Comparison of ENCODE assay signal across 18 cellular contexts in genomic region chr5:131619102-131619501, GRCh38.
"Had no signal": no experiment of that assay in that cellular context is flagged by ENCODE, and none has a peak within 500 bp of the region (broad histone marks: within the 10 kb centered on the region; RNA-seq: fewer than 3 reads in every experiment).

No MANE protein-coding gene starts in this region.

- DNase-seq: activated CD4-positive, alpha-beta memory T cell treated with anti-CD3 and anti-CD28 coated beads, Interleukin-2, amount 10 ng/mL, durations not matched to agents 7 days and 5 days; activated CD4-positive, alpha-beta T cell treated with anti-CD3 and anti-CD28 coated beads for 1 hour; activated CD8-positive, alpha-beta memory T cell treated with anti-CD3 and anti-CD28 coated beads, Interleukin-2, amount 50 U/mL, for 4 hours; aorta; erythroblast; gastrocnemius medialis; heart left ventricle; immature natural killer cell; posterior cingulate gyrus; right cardiac atrium; stimulated activated CD4-positive, alpha-beta T cell treated with anti-CD3 and anti-CD28 coated beads, Interleukin-4, amount 100 ng/mL, for 4 hours; stimulated activated CD8-positive, alpha-beta memory T cell treated with anti-CD3 and anti-CD28 coated beads, Interleukin-4, amount 100 ng/mL, for 48 hours; stimulated activated naive CD4-positive, alpha-beta T cell treated with Interleukin-2 at 50 U/mL for 16 hours; T-helper 1 cell; trophoblast cell had no signal

- H3K9me3 Mint-ChIP-seq: activated T-helper 1 cell treated with anti-CD3 and anti-CD28 coated beads, Interleukin-12 subunit alpha, Interleukin-12 subunit beta, Interleukin-2, Interleukin-4 antibody, amounts not matched to agents 30 ng/mL and 10 ng/mL and 1 ng/mL, durations not matched to agents 14 hours and 24 hours and 36 hours; immature natural killer cell had no signal

- H3K4me3 Mint-ChIP-seq: activated CD4-positive, alpha-beta memory T cell treated with anti-CD3 and anti-CD28 coated beads, Interleukin-2, amount 10 ng/mL, durations not matched to agents 7 days and 5 days; activated T-helper 1 cell treated with anti-CD3 and anti-CD28 coated beads, Interleukin-12 subunit alpha, Interleukin-12 subunit beta, Interleukin-2, Interleukin-4 antibody, amounts not matched to agents 30 ng/mL and 10 ng/mL and 1 ng/mL, durations not matched to agents 14 hours and 24 hours and 36 hours; immature natural killer cell; mesothelial cell of epicardium had no signal

- H3K27ac ChIP-seq: gastrocnemius medialis, heart left ventricle, VCaP had no signal

- ATAC-seq: gastrocnemius medialis, heart left ventricle, right cardiac atrium had no signal

- H3K27ac Mint-ChIP-seq: activated CD4-positive, alpha-beta memory T cell treated with anti-CD3 and anti-CD28 coated beads, Interleukin-2, amount 10 ng/mL, durations not matched to agents 7 days and 5 days; activated T-helper 1 cell treated with anti-CD3 and anti-CD28 coated beads, Interleukin-12 subunit alpha, Interleukin-12 subunit beta, Interleukin-2, Interleukin-4 antibody, amounts not matched to agents 30 ng/mL and 10 ng/mL and 1 ng/mL, durations not matched to agents 14 hours and 24 hours and 36 hours; mesothelial cell of epicardium had no signal

- H3K27me3 Mint-ChIP-seq: activated CD4-positive, alpha-beta memory T cell treated with anti-CD3 and anti-CD28 coated beads, Interleukin-2, amount 10 ng/mL, durations not matched to agents 7 days and 5 days had no signal

- H3K27me3 ChIP-seq: gastrocnemius medialis, heart left ventricle had no signal
